1 cellular context compared by ENCODE assay signal in the genomic region with DNA sequence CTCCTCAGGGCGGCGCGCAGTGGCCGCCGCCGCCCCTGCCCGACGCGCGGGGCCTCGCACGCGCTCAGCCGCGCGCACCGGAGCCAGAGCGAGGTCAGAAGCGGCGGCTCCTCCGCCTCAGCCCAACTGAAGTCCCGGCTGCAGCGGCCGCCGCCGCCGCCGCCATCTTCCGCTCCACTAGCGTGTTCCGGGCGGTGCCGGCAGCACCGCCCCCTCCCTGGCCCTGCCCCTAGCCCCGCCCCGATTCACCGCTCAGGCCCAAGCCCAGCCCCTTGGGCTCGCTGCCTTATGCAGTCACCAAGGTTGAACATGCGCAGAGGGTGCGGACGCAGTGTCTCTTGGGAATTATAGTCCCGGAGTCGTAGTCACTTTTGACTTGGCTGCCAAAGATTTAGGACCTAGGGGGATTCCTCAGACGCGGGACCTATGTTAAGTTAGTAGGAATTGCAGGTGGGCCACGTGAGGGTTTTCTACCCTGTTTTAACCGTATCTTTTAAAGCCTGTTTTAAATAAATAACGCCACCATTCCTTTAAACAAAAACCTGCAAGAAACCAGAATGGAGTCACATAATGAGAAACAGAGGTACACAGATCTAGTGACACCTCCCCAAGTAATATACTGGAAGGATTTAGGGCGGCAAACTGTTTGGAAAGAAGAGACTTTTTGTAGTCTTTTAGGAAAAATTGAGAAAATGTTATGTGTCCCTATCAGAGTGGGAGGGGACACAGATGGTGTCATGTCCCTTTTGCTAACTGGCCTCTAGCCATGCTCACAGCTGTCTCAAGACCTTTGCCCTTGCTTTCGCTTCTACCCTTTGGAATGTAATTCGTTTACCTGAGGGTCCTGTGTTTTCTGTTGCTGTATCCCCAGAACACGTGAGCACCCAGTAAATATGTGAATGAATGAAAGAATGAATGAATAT.
A peak's percentile ranks its signal among the peaks of the same experiment; 100 is the strongest.
TF ChIP-seq lines count a peak whose summit lies in the region.

PPTC7 (minus strand) TSS at position 182 of the 923 bp plus-strand sequence. CDS start 287 bp downstream, outside the sequence.

TF ChIP-seq in HepG2, 621 proteins besides CTCF, POLR2A, EP300 and RAD21 (continued from another document and continues in another):
- TF ChIP-seq ZNF609 (CRISPR knock-in tag; IDR thresholded peaks at IDR 0.05; ENCODE audit: borderline replicate concordance), result no peak
- no peak for TF ChIP-seq PHF5A (CRISPR knock-in tag; IDR thresholded peaks at IDR 0.05; ENCODE audit: low read depth, unreplicated experiment)
- no peak for TF ChIP-seq ZNF121 (CRISPR knock-in tag; IDR thresholded peaks at IDR 0.05)
- no peak for TF ChIP-seq ZNF737 (CRISPR knock-in tag; IDR thresholded peaks at IDR 0.05; ENCODE audit: borderline replicate concordance)
- no peak for TF ChIP-seq ZNF24 (IDR thresholded peaks at IDR 0.05)
- no peak for TF ChIP-seq ZNF414 (CRISPR knock-in tag; IDR thresholded peaks at IDR 0.05)
- TF ChIP-seq GMEB2 (CRISPR knock-in tag; IDR thresholded peaks at IDR 0.05; ENCODE audit: low read depth), result no peak
- TF ChIP-seq KMT2A (CRISPR knock-in tag; IDR thresholded peaks at IDR 0.05), result no peak
- TF ChIP-seq NR2F2 (IDR thresholded peaks at IDR 0.05; ENCODE audit: borderline replicate concordance, low read depth), result 0 out of 2 replicates have a peak, but pooled peaks have one; percentile 42
- no peak for TF ChIP-seq GATAD1 (CRISPR knock-in tag; IDR thresholded peaks at IDR 0.05)
- TF ChIP-seq, protein P1, sequence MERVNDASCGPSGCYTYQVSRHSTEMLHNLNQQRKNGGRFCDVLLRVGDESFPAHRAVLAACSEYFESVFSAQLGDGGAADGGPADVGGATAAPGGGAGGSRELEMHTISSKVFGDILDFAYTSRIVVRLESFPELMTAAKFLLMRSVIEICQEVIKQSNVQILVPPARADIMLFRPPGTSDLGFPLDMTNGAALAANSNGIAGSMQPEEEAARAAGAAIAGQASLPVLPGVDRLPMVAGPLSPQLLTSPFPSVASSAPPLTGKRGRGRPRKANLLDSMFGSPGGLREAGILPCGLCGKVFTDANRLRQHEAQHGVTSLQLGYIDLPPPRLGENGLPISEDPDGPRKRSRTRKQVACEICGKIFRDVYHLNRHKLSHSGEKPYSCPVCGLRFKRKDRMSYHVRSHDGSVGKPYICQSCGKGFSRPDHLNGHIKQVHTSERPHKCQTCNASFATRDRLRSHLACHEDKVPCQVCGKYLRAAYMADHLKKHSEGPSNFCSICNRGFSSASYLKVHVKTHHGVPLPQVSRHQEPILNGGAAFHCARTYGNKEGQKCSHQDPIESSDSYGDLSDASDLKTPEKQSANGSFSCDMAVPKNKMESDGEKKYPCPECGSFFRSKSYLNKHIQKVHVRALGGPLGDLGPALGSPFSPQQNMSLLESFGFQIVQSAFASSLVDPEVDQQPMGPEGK (CRISPR knock-in tag; IDR thresholded peaks at IDR 0.05), result peak; percentile 44
- no peak for TF ChIP-seq SP1 (IDR thresholded peaks at IDR 0.05)
- TF ChIP-seq SP1 (CRISPR knock-in tag; IDR thresholded peaks at IDR 0.05), result no peak; the same call in 1 of the 2 replicates
- TF ChIP-seq BORCS8-MEF2B (CRISPR knock-in tag; IDR thresholded peaks at IDR 0.05), result no peak
- no peak; the same call in 1 of the 2 replicates for TF ChIP-seq GATAD2A (CRISPR knock-in tag; IDR thresholded peaks at IDR 0.05)
- TF ChIP-seq ETV5 (CRISPR knock-in tag; IDR thresholded peaks at IDR 0.05; ENCODE audit: borderline replicate concordance), result no peak; the same call in 1 of the 2 replicates
- no peak for TF ChIP-seq GTF2F1 (IDR thresholded peaks at IDR 0.05; ENCODE audit: low read length)
- TF ChIP-seq PRPF4 (IDR thresholded peaks at IDR 0.05; ENCODE audit: low read depth, low read length, poor library complexity, severe bottlenecking), result no peak
- no peak for TF ChIP-seq GRHL1 (CRISPR knock-in tag; conservative IDR thresholded peaks at IDR 0.05)
- TF ChIP-seq ZBTB7B (CRISPR knock-in tag; IDR thresholded peaks at IDR 0.05), result no peak; the same call in 1 of the 2 replicates
- no peak for TF ChIP-seq CEBPG (CRISPR knock-in tag; IDR thresholded peaks at IDR 0.05)
- TF ChIP-seq SNRNP70 (IDR thresholded peaks at IDR 0.05; ENCODE audit: low read depth, low read length), result no peak
- TF ChIP-seq, protein P2, sequence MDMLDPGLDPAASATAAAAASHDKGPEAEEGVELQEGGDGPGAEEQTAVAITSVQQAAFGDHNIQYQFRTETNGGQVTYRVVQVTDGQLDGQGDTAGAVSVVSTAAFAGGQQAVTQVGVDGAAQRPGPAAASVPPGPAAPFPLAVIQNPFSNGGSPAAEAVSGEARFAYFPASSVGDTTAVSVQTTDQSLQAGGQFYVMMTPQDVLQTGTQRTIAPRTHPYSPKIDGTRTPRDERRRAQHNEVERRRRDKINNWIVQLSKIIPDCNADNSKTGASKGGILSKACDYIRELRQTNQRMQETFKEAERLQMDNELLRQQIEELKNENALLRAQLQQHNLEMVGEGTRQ (IDR thresholded peaks at IDR 0.05; ENCODE audit: low read depth, low read length), result no peak
- TF ChIP-seq, protein P2 (CRISPR knock-in tag; IDR thresholded peaks at IDR 0.05; ENCODE audit: borderline replicate concordance), result no peak
- TF ChIP-seq ZNF263 (CRISPR knock-in tag; IDR thresholded peaks at IDR 0.05), result no peak
- TF ChIP-seq, protein P3, sequence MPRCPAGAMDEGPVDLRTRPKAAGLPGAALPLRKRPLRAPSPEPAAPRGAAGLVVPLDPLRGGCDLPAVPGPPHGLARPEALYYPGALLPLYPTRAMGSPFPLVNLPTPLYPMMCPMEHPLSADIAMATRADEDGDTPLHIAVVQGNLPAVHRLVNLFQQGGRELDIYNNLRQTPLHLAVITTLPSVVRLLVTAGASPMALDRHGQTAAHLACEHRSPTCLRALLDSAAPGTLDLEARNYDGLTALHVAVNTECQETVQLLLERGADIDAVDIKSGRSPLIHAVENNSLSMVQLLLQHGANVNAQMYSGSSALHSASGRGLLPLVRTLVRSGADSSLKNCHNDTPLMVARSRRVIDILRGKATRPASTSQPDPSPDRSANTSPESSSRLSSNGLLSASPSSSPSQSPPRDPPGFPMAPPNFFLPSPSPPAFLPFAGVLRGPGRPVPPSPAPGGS (CRISPR knock-in tag; IDR thresholded peaks at IDR 0.05), result no peak
- no peak for TF ChIP-seq STAG1 (CRISPR knock-in tag; IDR thresholded peaks at IDR 0.05)
- TF ChIP-seq, protein P4, sequence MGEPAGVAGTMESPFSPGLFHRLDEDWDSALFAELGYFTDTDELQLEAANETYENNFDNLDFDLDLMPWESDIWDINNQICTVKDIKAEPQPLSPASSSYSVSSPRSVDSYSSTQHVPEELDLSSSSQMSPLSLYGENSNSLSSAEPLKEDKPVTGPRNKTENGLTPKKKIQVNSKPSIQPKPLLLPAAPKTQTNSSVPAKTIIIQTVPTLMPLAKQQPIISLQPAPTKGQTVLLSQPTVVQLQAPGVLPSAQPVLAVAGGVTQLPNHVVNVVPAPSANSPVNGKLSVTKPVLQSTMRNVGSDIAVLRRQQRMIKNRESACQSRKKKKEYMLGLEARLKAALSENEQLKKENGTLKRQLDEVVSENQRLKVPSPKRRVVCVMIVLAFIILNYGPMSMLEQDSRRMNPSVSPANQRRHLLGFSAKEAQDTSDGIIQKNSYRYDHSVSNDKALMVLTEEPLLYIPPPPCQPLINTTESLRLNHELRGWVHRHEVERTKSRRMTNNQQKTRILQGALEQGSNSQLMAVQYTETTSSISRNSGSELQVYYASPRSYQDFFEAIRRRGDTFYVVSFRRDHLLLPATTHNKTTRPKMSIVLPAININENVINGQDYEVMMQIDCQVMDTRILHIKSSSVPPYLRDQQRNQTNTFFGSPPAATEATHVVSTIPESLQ (CRISPR knock-in tag; conservative IDR thresholded peaks at IDR 0.05), result no peak
- TF ChIP-seq, protein P5, sequence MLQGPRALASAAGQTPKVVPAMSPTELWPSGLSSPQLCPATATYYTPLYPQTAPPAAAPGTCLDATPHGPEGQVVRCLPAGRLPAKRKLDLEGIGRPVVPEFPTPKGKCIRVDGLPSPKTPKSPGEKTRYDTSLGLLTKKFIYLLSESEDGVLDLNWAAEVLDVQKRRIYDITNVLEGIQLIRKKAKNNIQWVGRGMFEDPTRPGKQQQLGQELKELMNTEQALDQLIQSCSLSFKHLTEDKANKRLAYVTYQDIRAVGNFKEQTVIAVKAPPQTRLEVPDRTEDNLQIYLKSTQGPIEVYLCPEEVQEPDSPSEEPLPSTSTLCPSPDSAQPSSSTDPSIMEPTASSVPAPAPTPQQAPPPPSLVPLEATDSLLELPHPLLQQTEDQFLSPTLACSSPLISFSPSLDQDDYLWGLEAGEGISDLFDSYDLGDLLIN (CRISPR knock-in tag; IDR thresholded peaks at IDR 0.05; ENCODE audit: borderline replicate concordance), result no peak
- no peak for TF ChIP-seq SRSF4 (IDR thresholded peaks at IDR 0.05; ENCODE audit: low read depth, low read length, poor library complexity, severe bottlenecking)
- TF ChIP-seq HMG20B (CRISPR knock-in tag; conservative IDR thresholded peaks at IDR 0.05), result no peak
- TF ChIP-seq KLF11 (CRISPR knock-in tag; IDR thresholded peaks at IDR 0.05), result no peak
- peak; percentile 80; the same call in 1 of the 2 replicates for TF ChIP-seq SIN3A (IDR thresholded peaks at IDR 0.05; ENCODE audit: borderline replicate concordance, low read depth, low read length)
- no peak for TF ChIP-seq KDM2A (CRISPR knock-in tag; IDR thresholded peaks at IDR 0.05; ENCODE audit: borderline replicate concordance, low read depth)
- TF ChIP-seq MIER2 (CRISPR knock-in tag; IDR thresholded peaks at IDR 0.05), result no peak
- TF ChIP-seq ONECUT2 (CRISPR knock-in tag; IDR thresholded peaks at IDR 0.05), result no peak
- no peak for TF ChIP-seq ZSCAN31 (CRISPR knock-in tag; IDR thresholded peaks at IDR 0.05; ENCODE audit: low read depth)
- TF ChIP-seq YEATS4 (CRISPR knock-in tag; IDR thresholded peaks at IDR 0.05; ENCODE audit: borderline replicate concordance), result no peak
- TF ChIP-seq HES4 (CRISPR knock-in tag; IDR thresholded peaks at IDR 0.05; ENCODE audit: borderline replicate concordance), result no peak
- no peak for TF ChIP-seq ZNF484 (CRISPR knock-in tag; IDR thresholded peaks at IDR 0.05; ENCODE audit: borderline replicate concordance, low read depth)
